ENCODE assay signal across 7 cellular contexts in genomic region chr1:198932351-198932991, GRCh38.
A peak's percentile ranks its signal among the peaks of the same experiment; 100 is the strongest.
DNase-seq lines count a peak whose midpoint lies in the region; ATAC-seq, FAIRE-seq and TF ChIP-seq lines count a peak whose summit lies in the region.

No MANE protein-coding gene starts in this region.

- TF ChIP-seq CTCF in neural progenitor cell (IDR thresholded peaks at IDR 0.05) (no peak), pancreas (IDR thresholded peaks at IDR 0.05) (no peak)

- FAIRE-seq in pancreas (lab: Jason Lieb, UNC), result no peak

- H3K27ac Mint-ChIP-seq in neural progenitor cell, result no peak overlapping the region

- intact Hi-C loops in pancreas (cut with DNase I), result no loop called here

- peaks cover 9% of the 10 kb centered on the region for H3K4me1 ChIP-seq in neural progenitor cell
- H3K4me1 ChIP-seq in pancreas, result peaks cover 0 to 23% (median 17%) of the 10 kb centered on the region in 3 donors

- no peaks in the 10 kb centered on the region for H3K9me3 Mint-ChIP-seq in neural progenitor cell

- DNase-seq in NCI-H446 (lab: John Stamatoyannopoulos, UW), result peak; percentile 35 to 60
- peak in 8 of 61 donors; percentile 3 to 26 (median 14) for DNase-seq in caudate nucleus (lab: John Stamatoyannopoulos, UW)
- no peak for DNase-seq in neural progenitor cell (ENCODE audit: low spot score)
- no peak for DNase-seq in pancreas
- no peak for DNase-seq in NK-92 (lab: John Stamatoyannopoulos, UW; ENCODE audit: unreplicated experiment)

- no peaks in the 10 kb centered on the region for H4K20me1 ChIP-seq in neural progenitor cell (ENCODE audit: low read depth)

- H3K27ac ChIP-seq in caudate nucleus (ENCODE audit: low read depth, low read length) (peak overlapping the region; percentile 91), neural progenitor cell (no peak overlapping the region), pancreas (no peak overlapping the region)

- H3K36me3 ChIP-seq in neural progenitor cell (no peaks in the 10 kb centered on the region), pancreas (no peaks in the 10 kb centered on the region)

- ATAC-seq in GM21360 (IDR thresholded peaks at IDR 0.05; ENCODE audit: unreplicated experiment), result no peak
- ATAC-seq in pancreas, result no peak

- H3K4me1 Mint-ChIP-seq in neural progenitor cell, result peaks cover 42% of the 10 kb centered on the region

- no peaks in the 10 kb centered on the region for H3K27me3 Mint-ChIP-seq in neural progenitor cell (ENCODE audit: insufficient read depth, low read depth)

- H3K27me3 ChIP-seq in neural progenitor cell (no peaks in the 10 kb centered on the region), pancreas (no peaks in the 10 kb centered on the region)

- H3K9me3 ChIP-seq in neural progenitor cell (ENCODE audit: low read depth) (no peaks in the 10 kb centered on the region), pancreas (no peaks in the 10 kb centered on the region)

- no peak overlapping the region for H2AFZ ChIP-seq in neural progenitor cell (replicated peaks)

- no peaks in the 10 kb centered on the region for H3K36me3 Mint-ChIP-seq in neural progenitor cell

- H3K4me3 ChIP-seq in GM08714 (ENCODE audit: low read length), result peak overlapping the region; percentile 65
- no peak overlapping the region for H3K4me3 ChIP-seq in neural progenitor cell
- H3K4me3 ChIP-seq in pancreas, result peak overlapping the region in 1 of 4 donors; percentile 17

- WGBS in pancreas, 2 donors, result 51 to 58% methylated on average over 6 of the region's 6 CpGs

- H3K4me2 ChIP-seq in neural progenitor cell, result no peak overlapping the region

- no peaks in the 10 kb centered on the region for H3F3A ChIP-seq in neural progenitor cell (ENCODE audit: low read depth)

- H3K79me2 ChIP-seq in neural progenitor cell (ENCODE audit: low read depth), result no peaks in the 10 kb centered on the region

- H3K4me3 Mint-ChIP-seq in neural progenitor cell, result peak overlapping the region; percentile 72

- H3K9ac ChIP-seq in neural progenitor cell, result no peak overlapping the region

Comparison
In these comparisons a context has a peak if more than half of its experiments do, and no peak if none do; other contexts are left out.
1. DNase-seq: peak in NCI-H446 (2 of 2); none in neural progenitor cell (single experiment), pancreas (0 of 6) and NK-92 (single experiment).